8 cellular contexts compared by ENCODE assay signal in the genomic region with DNA sequence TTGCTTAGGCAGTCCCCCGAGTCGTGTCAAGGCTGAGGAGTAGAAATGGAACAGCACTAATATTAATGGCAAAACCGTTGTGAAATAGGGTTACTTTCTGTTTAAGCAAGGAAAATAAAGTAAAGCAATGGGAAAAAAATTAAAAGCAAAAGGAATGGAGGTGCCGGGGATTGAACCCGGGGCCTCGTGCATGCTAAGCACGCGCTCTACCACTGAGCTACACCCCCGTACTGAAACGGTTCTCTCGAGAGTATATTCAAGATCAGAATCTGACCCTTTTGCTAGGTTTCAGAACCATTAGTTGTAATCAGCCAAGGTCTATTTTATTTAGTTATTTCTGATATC.
A peak's percentile ranks its signal among the peaks of the same experiment; 100 is the strongest.
DNase-seq lines count a peak whose midpoint lies in the region; ATAC-seq and TF ChIP-seq lines count a peak whose summit lies in the region.

No MANE protein-coding gene starts in this region.

- H3K9me2 ChIP-seq in neural cell (ENCODE audit: insufficient read depth, low read length), result no peaks in the 10 kb centered on the region

- ATAC-seq in CD4-positive, alpha-beta T cell (ENCODE audit: poor library complexity), result peak; percentile 69

- H3K27me3 Mint-ChIP-seq in CD4-positive, alpha-beta T cell, result peaks cover 50% of the 10 kb centered on the region
- H3K27me3 Mint-ChIP-seq in activated T-helper 1 cell treated with anti-CD3 and anti-CD28 coated beads, Interleukin-12 subunit alpha, Interleukin-12 subunit beta, Interleukin-2, Interleukin-4 antibody, amounts not matched to agents 30 ng/mL and 10 ng/mL and 1 ng/mL, durations not matched to agents 14 hours and 24 hours and 36 hours (ENCODE audit: insufficient read depth), result peaks cover 43% of the 10 kb centered on the region

- H3K79me2 ChIP-seq in neural cell (replicated peaks; ENCODE audit: insufficient read depth, low read length), result no peaks in the 10 kb centered on the region

- H3K9me3 Mint-ChIP-seq in CD4-positive, alpha-beta T cell, result no peaks in the 10 kb centered on the region
- no peaks in the 10 kb centered on the region for H3K9me3 Mint-ChIP-seq in activated T-helper 1 cell treated with anti-CD3 and anti-CD28 coated beads, Interleukin-12 subunit alpha, Interleukin-12 subunit beta, Interleukin-2, Interleukin-4 antibody, amounts not matched to agents 30 ng/mL and 10 ng/mL and 1 ng/mL, durations not matched to agents 14 hours and 24 hours and 36 hours

- DNase-seq in CD4-positive, alpha-beta T cell, result peak; percentile 42 to 75 (median 62)
- DNase-seq in GM20000 (ENCODE audit: low spot score) (peak; percentile 61), Peyer's patch (peak; percentile 32 to 74 (median 55)), fibroblast of the aortic adventitia (ENCODE audit: low read depth) (peak; percentile 84)
- peak; percentile 61 for DNase-seq in activated T-helper 1 cell treated with anti-CD3 and anti-CD28 coated beads, Interleukin-12 subunit alpha, Interleukin-12 subunit beta, Interleukin-2, Interleukin-4 antibody, amounts not matched to agents 30 ng/mL and 10 ng/mL and 1 ng/mL, durations not matched to agents 14 hours and 24 hours and 36 hours (ENCODE audit: low spot score)

- peaks cover 28% of the 10 kb centered on the region for H3K27me3 ChIP-seq in CD4-positive, alpha-beta T cell (ENCODE audit: control insufficient read depth, insufficient read depth, low read length)
- H3K27me3 ChIP-seq in HUES6 (ENCODE audit: control insufficient read depth, insufficient read depth, low read length), result peaks cover 22% of the 10 kb centered on the region
- no peaks in the 10 kb centered on the region for H3K27me3 ChIP-seq in Peyer's patch
- peaks cover 10% of the 10 kb centered on the region for H3K27me3 ChIP-seq in neural cell (ENCODE audit: insufficient read depth, low read depth, low read length)
- peaks cover 0 to 9% (median 4%) of the 10 kb centered on the region in 5 donors for H3K27me3 ChIP-seq in subcutaneous abdominal adipose tissue (ENCODE audit: control insufficient read depth in 5 of 5, insufficient read depth in 4 of 5, low read length in 5 of 5)

- H3K36me3 Mint-ChIP-seq in CD4-positive, alpha-beta T cell (ENCODE audit: low read depth), result peaks cover 17% of the 10 kb centered on the region
- peaks cover 2% of the 10 kb centered on the region for H3K36me3 Mint-ChIP-seq in activated T-helper 1 cell treated with anti-CD3 and anti-CD28 coated beads, Interleukin-12 subunit alpha, Interleukin-12 subunit beta, Interleukin-2, Interleukin-4 antibody, amounts not matched to agents 30 ng/mL and 10 ng/mL and 1 ng/mL, durations not matched to agents 14 hours and 24 hours and 36 hours (ENCODE audit: low read depth)

- no peak for TF ChIP-seq POLR2A in Peyer's patch (IDR thresholded peaks at IDR 0.05)

- H3K9me3 ChIP-seq in CD4-positive, alpha-beta T cell (ENCODE audit: control insufficient read depth, low read length), result no peaks in the 10 kb centered on the region
- H3K9me3 ChIP-seq in HUES6 (ENCODE audit: control insufficient read depth, insufficient read depth, low read depth, low read length), result no peaks in the 10 kb centered on the region
- no peaks in the 10 kb centered on the region for H3K9me3 ChIP-seq in Peyer's patch
- H3K9me3 ChIP-seq in neural cell (ENCODE audit: low read length), result no peaks in the 10 kb centered on the region
- H3K9me3 ChIP-seq in subcutaneous abdominal adipose tissue (ENCODE audit: control insufficient read depth in 5 of 5, low read length in 5 of 5), result no peaks in the 10 kb centered on the region

- peak overlapping the region; percentile 91 for H3K4me3 ChIP-seq in HUES6 (ENCODE audit: low read depth, low read length)
- H3K4me3 ChIP-seq in Peyer's patch, result peak overlapping the region; percentile 46 to 68 (median 54)
- H3K4me3 ChIP-seq in fibroblast of the aortic adventitia (ENCODE audit: low read depth, low read length), result peak overlapping the region; percentile 81
- peak overlapping the region; percentile 80 for H3K4me3 ChIP-seq in neural cell (ENCODE audit: low read length)
- peak overlapping the region; percentile 88 to 97 (median 92) for H3K4me3 ChIP-seq in subcutaneous abdominal adipose tissue (ENCODE audit: low read depth in 1 of 5, low read length in 5 of 5)

- H3K4me2 ChIP-seq in neural cell (ENCODE audit: low read length), result no peak overlapping the region

- H3K27ac ChIP-seq in CD4-positive, alpha-beta T cell (ENCODE audit: low read depth, low read length), result peak overlapping the region; percentile 38
- H3K27ac ChIP-seq in HUES6 (ENCODE audit: low read depth, low read length) (0 out of 2 replicates have a peak overlapping the region, but pooled peaks have one; percentile 15), Peyer's patch (peak overlapping the region; percentile 32 to 78 (median 66)), neural cell (ENCODE audit: low read length) (peak overlapping the region; percentile 91), subcutaneous abdominal adipose tissue (ENCODE audit: low read depth, low read length) (peak overlapping the region; percentile 67)

- H4K20me1 ChIP-seq in neural cell (ENCODE audit: insufficient read depth), result no peaks in the 10 kb centered on the region

- TF ChIP-seq CTCF in CD4-positive, alpha-beta T cell (IDR thresholded peaks at IDR 0.05), result no peak
- TF ChIP-seq CTCF in GM20000 (IDR thresholded peaks at IDR 0.05; ENCODE audit: extremely low read depth, missing control alignments), result no peak
- no peak for TF ChIP-seq CTCF in Peyer's patch (IDR thresholded peaks at IDR 0.05)
- no peak for TF ChIP-seq CTCF in fibroblast of the aortic adventitia (IDR thresholded peaks at IDR 0.05; ENCODE audit: insufficient read depth, low read length)
- no peak for TF ChIP-seq CTCF in neural cell (IDR thresholded peaks at IDR 0.05; ENCODE audit: poor library complexity, severe bottlenecking)

- H3K4me1 ChIP-seq in HUES6 (ENCODE audit: control insufficient read depth, insufficient read depth, low read length) (no peaks in the 10 kb centered on the region), Peyer's patch (peaks cover 0 to 13% (median 0%) of the 10 kb centered on the region in 4 donors), subcutaneous abdominal adipose tissue (ENCODE audit: control insufficient read depth in 5 of 5, insufficient read depth in 5 of 5, low read length in 5 of 5) (peaks cover 0 to 25% (median 19%) of the 10 kb centered on the region in 5 donors)

- H3K27ac Mint-ChIP-seq in CD4-positive, alpha-beta T cell, result peak overlapping the region; percentile 96
- H3K27ac Mint-ChIP-seq in activated T-helper 1 cell treated with anti-CD3 and anti-CD28 coated beads, Interleukin-12 subunit alpha, Interleukin-12 subunit beta, Interleukin-2, Interleukin-4 antibody, amounts not matched to agents 30 ng/mL and 10 ng/mL and 1 ng/mL, durations not matched to agents 14 hours and 24 hours and 36 hours, result peak overlapping the region; percentile 93

- CTCF ChIA-PET in CD4-positive, alpha-beta T cell (lab: Charles Lee), result interaction anchor here (1.3 to 3.4 kb wide), 9 partner anchors 11 to 177 kb away, joined by 3 to 55 read pairs (median 10); partner anchors contain the start of gene TRIM27

- intact Hi-C loops in CD4-positive, alpha-beta T cell (cut with DNase I, micrococcal nuclease), result loop anchor here (1.0 to 10.0 kb wide), 12 partner anchors 25 to 933 kb away; partner anchors contain the start of genes OR2H2 (in 1 of the 2) and TRIM27 (in 1 of the 2)
- intact Hi-C loops in activated T-helper 1 cell treated with anti-CD3 and anti-CD28 coated beads, Interleukin-12 subunit alpha, Interleukin-12 subunit beta, Interleukin-2, Interleukin-4 antibody, amounts not matched to agents 30 ng/mL and 10 ng/mL and 1 ng/mL, durations not matched to agents 14 hours and 24 hours and 36 hours (cut with micrococcal nuclease), result loop anchor here (1.0 to 2.0 kb wide), 11 partner anchors 25 to 1359 kb away; no protein-coding TSS in a partner anchor

- POLR2A ChIA-PET in CD4-positive, alpha-beta T cell (lab: Charles Lee), result interaction anchor here (0.6 to 4.2 kb wide), 21 partner anchors 21 to 1706 kb away, joined by 3 to 42 read pairs (median 4); partner anchors contain the start of gene TRIM27

- H3K4me1 Mint-ChIP-seq in CD4-positive, alpha-beta T cell (ENCODE audit: low read depth), result peaks cover 22% of the 10 kb centered on the region
- peaks cover 19% of the 10 kb centered on the region for H3K4me1 Mint-ChIP-seq in activated T-helper 1 cell treated with anti-CD3 and anti-CD28 coated beads, Interleukin-12 subunit alpha, Interleukin-12 subunit beta, Interleukin-2, Interleukin-4 antibody, amounts not matched to agents 30 ng/mL and 10 ng/mL and 1 ng/mL, durations not matched to agents 14 hours and 24 hours and 36 hours (ENCODE audit: low read depth)

- H3K4me3 Mint-ChIP-seq in CD4-positive, alpha-beta T cell, result peak overlapping the region; percentile 76
- peak overlapping the region; percentile 96 for H3K4me3 Mint-ChIP-seq in activated T-helper 1 cell treated with anti-CD3 and anti-CD28 coated beads, Interleukin-12 subunit alpha, Interleukin-12 subunit beta, Interleukin-2, Interleukin-4 antibody, amounts not matched to agents 30 ng/mL and 10 ng/mL and 1 ng/mL, durations not matched to agents 14 hours and 24 hours and 36 hours

- peak; percentile 15 for TF ChIP-seq EP300 in neural cell (conservative IDR thresholded peaks at IDR 0.05; ENCODE audit: poor library complexity, severe bottlenecking)

- TF ChIP-seq RAD21 in neural cell (conservative IDR thresholded peaks at IDR 0.05), result no peak

- no peaks in the 10 kb centered on the region for H3K36me3 ChIP-seq in HUES6 (ENCODE audit: control insufficient read depth, insufficient read depth, low read length)
- H3K36me3 ChIP-seq in Peyer's patch, result no peaks in the 10 kb centered on the region
- H3K36me3 ChIP-seq in neural cell (ENCODE audit: insufficient read depth, low read length), result no peaks in the 10 kb centered on the region
- H3K36me3 ChIP-seq in subcutaneous abdominal adipose tissue (ENCODE audit: control insufficient read depth in 5 of 5, insufficient read depth in 5 of 5, low read length in 5 of 5), result no peaks in the 10 kb centered on the region

- peaks cover 7% of the 10 kb centered on the region for H3F3A ChIP-seq in neural cell (ENCODE audit: insufficient read depth, low read length, poor library complexity, severe bottlenecking)

- H3K9ac ChIP-seq in HUES6 (ENCODE audit: low read length) (peak overlapping the region; percentile 78), neural cell (ENCODE audit: low read length) (peak overlapping the region; percentile 74), subcutaneous abdominal adipose tissue (ENCODE audit: low read length in 5 of 5) (peak overlapping the region; percentile 19 to 82 (median 76))

- H2AFZ ChIP-seq in neural cell (ENCODE audit: low read depth, low read length), result peak overlapping the region; percentile 83

Comparison
In these comparisons a context has a peak if more than half of its experiments do, and no peak if none do; other contexts are left out.
1. Peak in every context shown above with its lines: DNase-seq, ATAC-seq, H3K4me3 ChIP-seq and H3K27ac ChIP-seq.
2. H3K27ac ChIP-seq: peak in every context shown above with its lines; median percentile 91 in neural cell; 67 in subcutaneous abdominal adipose tissue; 66 in Peyer's patch; 38 in CD4-positive, alpha-beta T cell; 15 in HUES6.